Comparison of ENCODE assay signal across 2 cellular contexts in the genomic region with DNA sequence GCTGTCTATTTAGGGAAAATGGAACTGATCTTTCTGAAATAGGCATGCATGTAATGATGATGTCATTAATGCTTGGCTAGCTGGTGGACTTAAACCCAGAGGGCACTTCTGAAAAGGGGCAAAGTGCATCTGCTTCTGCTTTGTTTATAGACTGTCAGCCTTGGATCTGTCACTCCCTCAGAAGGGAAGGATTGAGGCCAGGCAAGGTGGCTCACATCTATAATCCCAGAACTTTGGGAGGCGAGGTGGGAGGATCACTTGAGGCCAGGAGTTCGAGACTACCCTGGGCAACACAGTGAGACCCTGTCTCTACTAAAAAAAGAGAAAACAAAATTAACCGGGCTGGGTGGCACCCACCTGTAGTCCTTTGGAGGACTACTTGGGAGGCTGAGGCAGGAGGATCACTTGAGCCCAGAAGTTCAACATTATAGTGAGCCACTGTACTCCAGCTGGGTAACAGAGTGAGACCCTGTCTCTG.
A peak's percentile ranks its signal among the peaks of the same experiment; 100 is the strongest.
TF ChIP-seq lines count a peak whose summit lies in the region.

No MANE protein-coding gene starts in this region.

TF ChIP-seq in WTC11, 78 proteins besides CTCF, POLR2A, EP300 and RAD21 (continued from another document):
- TF ChIP-seq, protein P1, sequence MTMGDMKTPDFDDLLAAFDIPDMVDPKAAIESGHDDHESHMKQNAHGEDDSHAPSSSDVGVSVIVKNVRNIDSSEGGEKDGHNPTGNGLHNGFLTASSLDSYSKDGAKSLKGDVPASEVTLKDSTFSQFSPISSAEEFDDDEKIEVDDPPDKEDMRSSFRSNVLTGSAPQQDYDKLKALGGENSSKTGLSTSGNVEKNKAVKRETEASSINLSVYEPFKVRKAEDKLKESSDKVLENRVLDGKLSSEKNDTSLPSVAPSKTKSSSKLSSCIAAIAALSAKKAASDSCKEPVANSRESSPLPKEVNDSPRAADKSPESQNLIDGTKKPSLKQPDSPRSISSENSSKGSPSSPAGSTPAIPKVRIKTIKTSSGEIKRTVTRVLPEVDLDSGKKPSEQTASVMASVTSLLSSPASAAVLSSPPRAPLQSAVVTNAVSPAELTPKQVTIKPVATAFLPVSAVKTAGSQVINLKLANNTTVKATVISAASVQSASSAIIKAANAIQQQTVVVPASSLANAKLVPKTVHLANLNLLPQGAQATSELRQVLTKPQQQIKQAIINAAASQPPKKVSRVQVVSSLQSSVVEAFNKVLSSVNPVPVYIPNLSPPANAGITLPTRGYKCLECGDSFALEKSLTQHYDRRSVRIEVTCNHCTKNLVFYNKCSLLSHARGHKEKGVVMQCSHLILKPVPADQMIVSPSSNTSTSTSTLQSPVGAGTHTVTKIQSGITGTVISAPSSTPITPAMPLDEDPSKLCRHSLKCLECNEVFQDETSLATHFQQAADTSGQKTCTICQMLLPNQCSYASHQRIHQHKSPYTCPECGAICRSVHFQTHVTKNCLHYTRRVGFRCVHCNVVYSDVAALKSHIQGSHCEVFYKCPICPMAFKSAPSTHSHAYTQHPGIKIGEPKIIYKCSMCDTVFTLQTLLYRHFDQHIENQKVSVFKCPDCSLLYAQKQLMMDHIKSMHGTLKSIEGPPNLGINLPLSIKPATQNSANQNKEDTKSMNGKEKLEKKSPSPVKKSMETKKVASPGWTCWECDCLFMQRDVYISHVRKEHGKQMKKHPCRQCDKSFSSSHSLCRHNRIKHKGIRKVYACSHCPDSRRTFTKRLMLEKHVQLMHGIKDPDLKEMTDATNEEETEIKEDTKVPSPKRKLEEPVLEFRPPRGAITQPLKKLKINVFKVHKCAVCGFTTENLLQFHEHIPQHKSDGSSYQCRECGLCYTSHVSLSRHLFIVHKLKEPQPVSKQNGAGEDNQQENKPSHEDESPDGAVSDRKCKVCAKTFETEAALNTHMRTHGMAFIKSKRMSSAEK (CRISPR knock-in tag; IDR thresholded peaks at IDR 0.05; ENCODE audit: borderline replicate concordance) = no peak

TF ChIP-seq in liver, 16 proteins besides CTCF, POLR2A, EP300 and RAD21 (continued from another document):
- TF ChIP-seq, protein P2, sequence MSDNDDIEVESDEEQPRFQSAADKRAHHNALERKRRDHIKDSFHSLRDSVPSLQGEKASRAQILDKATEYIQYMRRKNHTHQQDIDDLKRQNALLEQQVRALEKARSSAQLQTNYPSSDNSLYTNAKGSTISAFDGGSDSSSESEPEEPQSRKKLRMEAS (IDR thresholded peaks at IDR 0.05) = peak; percentile 72
- peak; percentile 98 for TF ChIP-seq JUND (IDR thresholded peaks at IDR 0.05)
- no peak for TF ChIP-seq NR2F2 (IDR thresholded peaks at IDR 0.05)
- peak; percentile 99 for TF ChIP-seq SP1 (IDR thresholded peaks at IDR 0.05)
- TF ChIP-seq, protein P3, sequence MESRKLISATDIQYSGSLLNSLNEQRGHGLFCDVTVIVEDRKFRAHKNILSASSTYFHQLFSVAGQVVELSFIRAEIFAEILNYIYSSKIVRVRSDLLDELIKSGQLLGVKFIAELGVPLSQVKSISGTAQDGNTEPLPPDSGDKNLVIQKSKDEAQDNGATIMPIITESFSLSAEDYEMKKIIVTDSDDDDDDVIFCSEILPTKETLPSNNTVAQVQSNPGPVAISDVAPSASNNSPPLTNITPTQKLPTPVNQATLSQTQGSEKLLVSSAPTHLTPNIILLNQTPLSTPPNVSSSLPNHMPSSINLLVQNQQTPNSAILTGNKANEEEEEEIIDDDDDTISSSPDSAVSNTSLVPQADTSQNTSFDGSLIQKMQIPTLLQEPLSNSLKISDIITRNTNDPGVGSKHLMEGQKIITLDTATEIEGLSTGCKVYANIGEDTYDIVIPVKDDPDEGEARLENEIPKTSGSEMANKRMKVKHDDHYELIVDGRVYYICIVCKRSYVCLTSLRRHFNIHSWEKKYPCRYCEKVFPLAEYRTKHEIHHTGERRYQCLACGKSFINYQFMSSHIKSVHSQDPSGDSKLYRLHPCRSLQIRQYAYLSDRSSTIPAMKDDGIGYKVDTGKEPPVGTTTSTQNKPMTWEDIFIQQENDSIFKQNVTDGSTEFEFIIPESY (IDR thresholded peaks at IDR 0.05) = peak; percentile 46
- TF ChIP-seq FOXA1 (IDR thresholded peaks at IDR 0.05) = peak; percentile 64
- no peak for TF ChIP-seq GABPA (IDR thresholded peaks at IDR 0.05 in 1 of 2, conservative IDR thresholded peaks at IDR 0.05 in 1 of 2)
